Comparison of ENCODE assay signal across 8 cellular contexts in the genomic region with DNA sequence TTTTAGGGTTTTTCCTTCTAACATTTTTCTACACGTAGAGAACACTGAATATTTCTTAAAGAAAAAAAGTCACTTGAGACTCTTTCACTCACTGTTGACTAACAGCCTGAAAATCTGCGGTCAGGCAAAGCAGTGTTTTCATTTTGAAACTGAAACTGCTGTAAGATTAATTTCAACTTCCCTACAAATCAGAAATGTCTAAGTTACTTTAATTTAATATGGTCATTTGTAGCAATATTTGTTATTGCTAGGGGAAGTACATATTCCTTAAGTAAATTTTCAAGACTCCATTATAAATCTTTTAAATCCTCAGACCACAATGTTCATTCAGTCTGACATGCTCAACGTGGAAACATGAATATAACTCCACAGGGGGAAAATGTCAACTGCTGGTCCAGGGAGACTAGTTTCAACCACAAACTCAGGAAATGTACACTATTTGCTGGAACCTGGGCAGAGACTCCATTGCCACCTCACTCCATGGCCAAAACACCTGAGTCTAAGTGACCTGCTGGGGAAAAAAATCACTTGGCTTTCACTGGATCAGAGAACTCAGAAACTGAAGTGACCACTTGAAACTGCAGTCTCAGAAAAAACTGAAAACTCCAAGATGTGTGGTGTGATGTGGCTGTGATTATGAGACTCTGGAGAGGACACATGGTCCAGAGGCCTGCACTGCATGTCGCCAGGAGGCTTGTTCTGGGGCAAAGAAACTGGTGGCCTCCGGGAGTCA.
DNase-seq lines count a peak whose midpoint lies in the region; ATAC-seq, FAIRE-seq and TF ChIP-seq lines count a peak whose summit lies in the region.

No MANE protein-coding gene starts in this region.

- H3K36me3 ChIP-seq in KOPT-K1 (ENCODE audit: insufficient read depth, low read length) (no peaks in the 10 kb centered on the region), mucosa of stomach (ENCODE audit: control insufficient read depth, insufficient read depth, low read length) (no peaks in the 10 kb centered on the region), body of pancreas (replicated peaks in 1 of 2; ENCODE audit: insufficient read depth in 1 of 2, low read depth in 2 of 2) (no peaks in the 10 kb centered on the region)

- TF ChIP-seq CTCF in body of pancreas (IDR thresholded peaks at IDR 0.05): no peak

- peak overlapping the region; percentile 69 for H3K9ac ChIP-seq in mucosa of stomach (ENCODE audit: low read length)

- ATAC-seq in GM21529 (IDR thresholded peaks at IDR 0.05; ENCODE audit: unreplicated experiment) (peak; percentile 86), body of pancreas (no peak)

- peak overlapping the region; percentile 57 for H3K27ac ChIP-seq in KOPT-K1 (ENCODE audit: low read depth, low read length, poor library complexity, severe bottlenecking)
- H3K27ac ChIP-seq in body of pancreas: peak overlapping the region in 2 of 4 donors; percentile 4 to 27

- 66 to 69% methylated on average over 5 of the region's 5 CpGs for WGBS in body of pancreas, 2 donors

- H3K4me3 ChIP-seq in mucosa of stomach (ENCODE audit: low read length) (peak overlapping the region; percentile 32), body of pancreas (no peak overlapping the region)

- TF ChIP-seq POLR2A in GM12891 (IDR thresholded peaks at IDR 0.05; ENCODE audit: low read depth, low read length) (no peak), body of pancreas (IDR thresholded peaks at IDR 0.05) (no peak)

- intact Hi-C loops in posterior vena cava (cut with DNase I): no loop called here
- intact Hi-C loops in body of pancreas (cut with DNase I): no loop called here

- peak; percentile 33 for DNase-seq in GM12891 (ENCODE audit: insufficient read length, low spot score)
- DNase-seq in amniotic epithelial cell (ENCODE audit: low read depth): peak; percentile 78
- DNase-seq in NK-92 (lab: John Stamatoyannopoulos, UW; ENCODE audit: unreplicated experiment): no peak
- DNase-seq in posterior vena cava (ENCODE audit: low spot score): no peak
- DNase-seq in body of pancreas: no peak

- H3K27me3 ChIP-seq in mucosa of stomach (ENCODE audit: control insufficient read depth, insufficient read depth, low read length) (no peaks in the 10 kb centered on the region), body of pancreas (no peaks in the 10 kb centered on the region)

- FAIRE-seq in GM12891 (lab: Jason Lieb, UNC): peak; percentile 41

- H3K4me1 ChIP-seq in mucosa of stomach (ENCODE audit: control insufficient read depth, insufficient read depth, low read length) (peaks cover 29% of the 10 kb centered on the region), body of pancreas (peaks cover 25% of the 10 kb centered on the region)

- H3K9me3 ChIP-seq in KOPT-K1 (ENCODE audit: insufficient read depth, low read length, poor library complexity, severe bottlenecking) (no peaks in the 10 kb centered on the region), mucosa of stomach (ENCODE audit: control insufficient read depth, low read length) (no peaks in the 10 kb centered on the region), body of pancreas (no peaks in the 10 kb centered on the region)

TF ChIP-seq in GM12891, 5 proteins besides CTCF, POLR2A, EP300 and RAD21:
- TF ChIP-seq POLR2AphosphoS5 (IDR thresholded peaks at IDR 0.05; ENCODE audit: low read depth, low read length): no peak
- TF ChIP-seq POU2F2 (IDR thresholded peaks at IDR 0.05; ENCODE audit: low read depth, low read length): no peak
- TF ChIP-seq TAF1 (IDR thresholded peaks at IDR 0.05; ENCODE audit: low read depth, low read length): no peak
- TF ChIP-seq SPI1 (IDR thresholded peaks at IDR 0.05; ENCODE audit: low read depth, low read length): peak; percentile 42; the same call in 1 of the 2 replicates

Comparison
In these comparisons a context has a peak if more than half of its experiments do, and no peak if none do; other contexts are left out.
1. DNase-seq: peak in GM12891 (single experiment) and amniotic epithelial cell (single experiment); none in NK-92 (single experiment), posterior vena cava (single experiment) and body of pancreas (0 of 4).